13 cellular contexts compared by ENCODE assay signal in genomic region chr2:101762451-101763171, GRCh38.
A peak's percentile ranks its signal among the peaks of the same experiment; 100 is the strongest.
DNase-seq lines count a peak whose midpoint lies in the region; ATAC-seq and TF ChIP-seq lines count a peak whose summit lies in the region.
"Had no signal": no experiment of that assay in that cellular context is flagged by ENCODE, and none has a peak within 500 bp of the region (broad histone marks: within the 10 kb centered on the region; RNA-seq: fewer than 3 reads in every experiment).

No MANE protein-coding gene starts in this region.

- H3K4me1 ChIP-seq in mesenchymal stem cell (ENCODE audit: control insufficient read depth, insufficient read depth, low read depth, low read length) = peaks cover 18% of the 10 kb centered on the region
- peaks cover 54 to 87% of the 10 kb centered on the region in 2 donors for H3K4me1 ChIP-seq in thoracic aorta (ENCODE audit: control insufficient read depth in 1 of 2, low read depth in 2 of 2)

- H2AFZ ChIP-seq in mesenchymal stem cell (ENCODE audit: low read depth, low read length) = no peak overlapping the region

- H3K27me3 ChIP-seq in mesenchymal stem cell (ENCODE audit: control insufficient read depth in 1 of 2, insufficient read depth in 1 of 2, low read length in 2 of 2) (no peaks in the 10 kb centered on the region), thoracic aorta (replicated peaks; ENCODE audit: insufficient read depth) (no peaks in the 10 kb centered on the region)
- H3K27me3 ChIP-seq: transverse colon had no signal

- peak overlapping the region in 1 of 2 experiments; percentile 32 for H2BK12ac ChIP-seq in mesenchymal stem cell (ENCODE audit: low read length in 2 of 2)

- peak overlapping the region; percentile 14 for H3K9ac ChIP-seq in mesenchymal stem cell (ENCODE audit: low read length)

- H2BK120ac ChIP-seq in mesenchymal stem cell (ENCODE audit: low read depth, low read length) = peak overlapping the region; percentile 54

- H3K4me2 ChIP-seq in mesenchymal stem cell (ENCODE audit: low read length, poor library complexity, severe bottlenecking) = no peak overlapping the region

- 88% methylated on average over 4 of the region's 4 CpGs for WGBS in mesenchymal stem cell

- H3K4ac ChIP-seq in mesenchymal stem cell (ENCODE audit: low read depth in 1 of 2, low read length in 2 of 2) = peak overlapping the region in 1 of 2 experiments; percentile 3

- in situ Hi-C loops in KBM-7 (cut with MboI; ENCODE audit: low pct_unique_long_range_greater_than_20kb, low sequenced_read_pairs) = no loop called here

- peak overlapping the region; percentile 9 to 26 for H3K18ac ChIP-seq in mesenchymal stem cell (ENCODE audit: low read depth in 1 of 2, low read length in 2 of 2)

- no peak for TF ChIP-seq CTCF in thoracic aorta (IDR thresholded peaks at IDR 0.05)

- no peaks in the 10 kb centered on the region for H3K79me1 ChIP-seq in mesenchymal stem cell (replicated peaks; ENCODE audit: low read length, poor library complexity, severe bottlenecking)

- H4K8ac ChIP-seq in mesenchymal stem cell (ENCODE audit: low read length) = no peak overlapping the region

- peak; percentile 27 for DNase-seq in DMS53 (lab: John Stamatoyannopoulos, UW)
- no peak for DNase-seq in DMS53 treated with DMSO at 0.1 percent for 48 hours (lab: John Stamatoyannopoulos, UW; ENCODE audit: unreplicated experiment)
- DNase-seq in mesenchymal stem cell = no peak
- no peak for DNase-seq in thoracic aorta (ENCODE audit: low spot score)
- no peak for DNase-seq in KBM-7
- DNase-seq in NCI-H146 (lab: John Stamatoyannopoulos, UW) = no peak
- DNase-seq: 8988T; activated T-cell treated with anti-CD3 and anti-CD28 coated beads, Interleukin-2, amount 50 U/mL, for 48 hours; kidney; NCI-H2081 treated with DMSO at 0.1 percent for 48 hours; transverse colon had no signal

- H3K9me3 ChIP-seq in mesenchymal stem cell (ENCODE audit: control insufficient read depth, low read length) (no peaks in the 10 kb centered on the region), thoracic aorta (no peaks in the 10 kb centered on the region)
- H3K9me3 ChIP-seq: transverse colon had no signal

- no peak overlapping the region for H4K91ac ChIP-seq in mesenchymal stem cell (ENCODE audit: low read length)

- H3K36me3 ChIP-seq in mesenchymal stem cell (ENCODE audit: control insufficient read depth in 1 of 2, insufficient read depth in 2 of 2, low read depth in 1 of 2, low read length in 2 of 2) (peaks cover 0 to 36% of the 10 kb centered on the region in 2 experiments), thoracic aorta (no peaks in the 10 kb centered on the region)
- H3K36me3 ChIP-seq: transverse colon had no signal

- no peak overlapping the region for H3K23ac ChIP-seq in mesenchymal stem cell (ENCODE audit: low read length in 2 of 2)

- H2AK5ac ChIP-seq in mesenchymal stem cell (ENCODE audit: low read length, severe bottlenecking) = peak overlapping the region; percentile 5

- no peak for ATAC-seq in thoracic aorta (ENCODE audit: insufficient number of reproducible peaks, low FRiP score, low read depth)
- no peak for ATAC-seq in HG02870 (IDR thresholded peaks at IDR 0.05; ENCODE audit: unreplicated experiment)

- H3K27ac ChIP-seq in cingulate gyrus (ENCODE audit: low read depth, low read length) = peak overlapping the region; percentile 88
- H3K27ac ChIP-seq in mesenchymal stem cell (ENCODE audit: low read length, poor library complexity, severe bottlenecking) = no peak overlapping the region
- peak overlapping the region; percentile 27 to 49 for H3K27ac ChIP-seq in thoracic aorta

- peak overlapping the region; percentile 20 for H2BK5ac ChIP-seq in mesenchymal stem cell (ENCODE audit: low read depth, low read length, poor library complexity, severe bottlenecking)

- H3K4me3 ChIP-seq in mesenchymal stem cell (ENCODE audit: insufficient read depth in 1 of 2, low read depth in 1 of 2, low read length in 2 of 2) (no peak overlapping the region), thoracic aorta (no peak overlapping the region)
- H3K4me3 ChIP-seq: transverse colon had no signal

- H2BK15ac ChIP-seq in mesenchymal stem cell (ENCODE audit: low read depth, poor library complexity, severe bottlenecking) = peak overlapping the region; percentile 36

- H3K14ac ChIP-seq in mesenchymal stem cell (ENCODE audit: low read length in 2 of 2) = no peak overlapping the region
